ENCODE assay signal across 1 cellular context in genomic region chr5:73565166-73565968, GRCh38.
TF ChIP-seq lines count a peak whose summit lies in the region.

ANKRA2 (minus strand) TSS chr5:73565639; CDS start chr5:73562881, 2,758 bp downstream.
UTP15 (plus strand) TSS chr5:73565743; CDS start chr5:73567345, 1,602 bp downstream.

TF ChIP-seq in HepG2, 621 proteins besides CTCF, POLR2A, EP300 and RAD21 (continued from another document and continues in another):
- TF ChIP-seq, protein P1, sequence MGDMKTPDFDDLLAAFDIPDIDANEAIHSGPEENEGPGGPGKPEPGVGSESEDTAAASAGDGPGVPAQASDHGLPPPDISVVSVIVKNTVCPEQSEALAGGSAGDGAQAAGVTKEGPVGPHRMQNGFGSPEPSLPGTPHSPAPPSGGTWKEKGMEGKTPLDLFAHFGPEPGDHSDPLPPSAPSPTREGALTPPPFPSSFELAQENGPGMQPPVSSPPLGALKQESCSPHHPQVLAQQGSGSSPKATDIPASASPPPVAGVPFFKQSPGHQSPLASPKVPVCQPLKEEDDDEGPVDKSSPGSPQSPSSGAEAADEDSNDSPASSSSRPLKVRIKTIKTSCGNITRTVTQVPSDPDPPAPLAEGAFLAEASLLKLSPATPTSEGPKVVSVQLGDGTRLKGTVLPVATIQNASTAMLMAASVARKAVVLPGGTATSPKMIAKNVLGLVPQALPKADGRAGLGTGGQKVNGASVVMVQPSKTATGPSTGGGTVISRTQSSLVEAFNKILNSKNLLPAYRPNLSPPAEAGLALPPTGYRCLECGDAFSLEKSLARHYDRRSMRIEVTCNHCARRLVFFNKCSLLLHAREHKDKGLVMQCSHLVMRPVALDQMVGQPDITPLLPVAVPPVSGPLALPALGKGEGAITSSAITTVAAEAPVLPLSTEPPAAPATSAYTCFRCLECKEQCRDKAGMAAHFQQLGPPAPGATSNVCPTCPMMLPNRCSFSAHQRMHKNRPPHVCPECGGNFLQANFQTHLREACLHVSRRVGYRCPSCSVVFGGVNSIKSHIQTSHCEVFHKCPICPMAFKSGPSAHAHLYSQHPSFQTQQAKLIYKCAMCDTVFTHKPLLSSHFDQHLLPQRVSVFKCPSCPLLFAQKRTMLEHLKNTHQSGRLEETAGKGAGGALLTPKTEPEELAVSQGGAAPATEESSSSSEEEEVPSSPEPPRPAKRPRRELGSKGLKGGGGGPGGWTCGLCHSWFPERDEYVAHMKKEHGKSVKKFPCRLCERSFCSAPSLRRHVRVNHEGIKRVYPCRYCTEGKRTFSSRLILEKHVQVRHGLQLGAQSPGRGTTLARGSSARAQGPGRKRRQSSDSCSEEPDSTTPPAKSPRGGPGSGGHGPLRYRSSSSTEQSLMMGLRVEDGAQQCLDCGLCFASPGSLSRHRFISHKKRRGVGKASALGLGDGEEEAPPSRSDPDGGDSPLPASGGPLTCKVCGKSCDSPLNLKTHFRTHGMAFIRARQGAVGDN (CRISPR knock-in tag; IDR thresholded peaks at IDR 0.05): peak; percentile 89
- TF ChIP-seq ARID2 (CRISPR knock-in tag; IDR thresholded peaks at IDR 0.05; ENCODE audit: borderline replicate concordance) (no peak), ZNF749 (CRISPR knock-in tag; IDR thresholded peaks at IDR 0.05; ENCODE audit: borderline replicate concordance) (peak; percentile 48; the same call in 1 of the 2 replicates), ZNF530 (CRISPR knock-in tag; IDR thresholded peaks at IDR 0.05; ENCODE audit: low read depth) (no peak), SP5 (CRISPR knock-in tag; IDR thresholded peaks at IDR 0.05; ENCODE audit: borderline replicate concordance, low read depth) (peak; percentile 77), MTA1 (CRISPR knock-in tag; IDR thresholded peaks at IDR 0.05; ENCODE audit: borderline replicate concordance) (peak; percentile 43; the same call in 1 of the 2 replicates), HDAC2 (CRISPR knock-in tag; IDR thresholded peaks at IDR 0.05) (peak; percentile 68; the same call in 1 of the 2 replicates), TBL1XR1 (IDR thresholded peaks at IDR 0.05; ENCODE audit: borderline replicate concordance, low read length, partially characterized antibody) (peak; percentile 23), THAP11 (CRISPR knock-in tag; IDR thresholded peaks at IDR 0.05) (peak; percentile 89), ZMYM3 (CRISPR knock-in tag; IDR thresholded peaks at IDR 0.05) (no peak), ZNF607 (CRISPR knock-in tag; IDR thresholded peaks at IDR 0.05; ENCODE audit: borderline replicate concordance) (peak; percentile 89), IKZF1 (IDR thresholded peaks at IDR 0.05) (no peak), ZNF589 (CRISPR knock-in tag; conservative IDR thresholded peaks at IDR 0.05) (no peak), XRCC5 (optimal IDR thresholded peaks at IDR 0.05; ENCODE audit: low read length) (no peak), ZBTB2 (CRISPR knock-in tag; IDR thresholded peaks at IDR 0.05; ENCODE audit: low read depth) (no peak), ZNF282 (IDR thresholded peaks at IDR 0.05; ENCODE audit: partially characterized antibody) (no peak), ZNF317 (CRISPR knock-in tag; IDR thresholded peaks at IDR 0.05) (peak; percentile 58; the same call in 1 of the 2 replicates), HBP1 (CRISPR knock-in tag; IDR thresholded peaks at IDR 0.05; ENCODE audit: low read depth) (0 out of 2 replicates have a peak, but pooled peaks have one; percentile 54), CREM (IDR thresholded peaks at IDR 0.05) (peak; percentile 98), CREM (CRISPR knock-in tag; IDR thresholded peaks at IDR 0.05) (peak; percentile 78), ISX (CRISPR knock-in tag; conservative IDR thresholded peaks at IDR 0.05) (0 out of 2 replicates have a peak, but pooled peaks have one; percentile 17), KLF16 (CRISPR knock-in tag; IDR thresholded peaks at IDR 0.05) (peak in 1 of 2 experiments; percentile 33; a peak in 1 of 4 replicates), ZNF564 (CRISPR knock-in tag; IDR thresholded peaks at IDR 0.05) (0 out of 2 replicates have a peak, but pooled peaks have one; percentile 69), MYC (CRISPR knock-in tag; IDR thresholded peaks at IDR 0.05; ENCODE audit: borderline replicate concordance) (peak; percentile 90), BRF2 (CRISPR knock-in tag; IDR thresholded peaks at IDR 0.05) (no peak), ZNF766 (CRISPR knock-in tag; IDR thresholded peaks at IDR 0.05; ENCODE audit: borderline replicate concordance) (peak; percentile 43; the same call in 1 of the 2 replicates), GABPB1 (CRISPR knock-in tag; IDR thresholded peaks at IDR 0.05) (peak; percentile 95), MXD1 (CRISPR knock-in tag; IDR thresholded peaks at IDR 0.05) (peak; percentile 97; the same call in 1 of the 2 replicates), POGZ (CRISPR knock-in tag; IDR thresholded peaks at IDR 0.05) (peak; percentile 87), ASH2L (IDR thresholded peaks at IDR 0.05; ENCODE audit: insufficient read length, low read depth, low read length) (peak; percentile 98)
- TF ChIP-seq, protein P2, sequence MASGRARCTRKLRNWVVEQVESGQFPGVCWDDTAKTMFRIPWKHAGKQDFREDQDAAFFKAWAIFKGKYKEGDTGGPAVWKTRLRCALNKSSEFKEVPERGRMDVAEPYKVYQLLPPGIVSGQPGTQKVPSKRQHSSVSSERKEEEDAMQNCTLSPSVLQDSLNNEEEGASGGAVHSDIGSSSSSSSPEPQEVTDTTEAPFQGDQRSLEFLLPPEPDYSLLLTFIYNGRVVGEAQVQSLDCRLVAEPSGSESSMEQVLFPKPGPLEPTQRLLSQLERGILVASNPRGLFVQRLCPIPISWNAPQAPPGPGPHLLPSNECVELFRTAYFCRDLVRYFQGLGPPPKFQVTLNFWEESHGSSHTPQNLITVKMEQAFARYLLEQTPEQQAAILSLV (CRISPR knock-in tag; IDR thresholded peaks at IDR 0.05; ENCODE audit: borderline replicate concordance): peak; percentile 63; the same call in 1 of the 2 replicates
- TF ChIP-seq, protein P3, sequence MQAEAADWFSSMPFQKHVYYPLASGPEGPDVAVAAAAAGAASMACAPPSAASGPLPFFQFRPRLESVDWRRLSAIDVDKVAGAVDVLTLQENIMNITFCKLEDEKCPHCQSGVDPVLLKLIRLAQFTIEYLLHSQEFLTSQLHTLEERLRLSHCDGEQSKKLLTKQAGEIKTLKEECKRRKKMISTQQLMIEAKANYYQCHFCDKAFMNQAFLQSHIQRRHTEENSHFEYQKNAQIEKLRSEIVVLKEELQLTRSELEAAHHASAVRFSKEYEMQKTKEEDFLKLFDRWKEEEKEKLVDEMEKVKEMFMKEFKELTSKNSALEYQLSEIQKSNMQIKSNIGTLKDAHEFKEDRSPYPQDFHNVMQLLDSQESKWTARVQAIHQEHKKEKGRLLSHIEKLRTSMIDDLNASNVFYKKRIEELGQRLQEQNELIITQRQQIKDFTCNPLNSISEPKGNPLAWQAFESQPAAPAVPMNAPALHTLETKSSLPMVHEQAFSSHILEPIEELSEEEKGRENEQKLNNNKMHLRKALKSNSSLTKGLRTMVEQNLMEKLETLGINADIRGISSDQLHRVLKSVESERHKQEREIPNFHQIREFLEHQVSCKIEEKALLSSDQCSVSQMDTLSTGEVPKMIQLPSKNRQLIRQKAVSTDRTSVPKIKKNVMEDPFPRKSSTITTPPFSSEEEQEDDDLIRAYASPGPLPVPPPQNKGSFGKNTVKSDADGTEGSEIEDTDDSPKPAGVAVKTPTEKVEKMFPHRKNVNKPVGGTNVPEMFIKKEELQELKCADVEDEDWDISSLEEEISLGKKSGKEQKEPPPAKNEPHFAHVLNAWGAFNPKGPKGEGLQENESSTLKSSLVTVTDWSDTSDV (CRISPR knock-in tag; IDR thresholded peaks at IDR 0.05): no peak
- TF ChIP-seq, protein P4, sequence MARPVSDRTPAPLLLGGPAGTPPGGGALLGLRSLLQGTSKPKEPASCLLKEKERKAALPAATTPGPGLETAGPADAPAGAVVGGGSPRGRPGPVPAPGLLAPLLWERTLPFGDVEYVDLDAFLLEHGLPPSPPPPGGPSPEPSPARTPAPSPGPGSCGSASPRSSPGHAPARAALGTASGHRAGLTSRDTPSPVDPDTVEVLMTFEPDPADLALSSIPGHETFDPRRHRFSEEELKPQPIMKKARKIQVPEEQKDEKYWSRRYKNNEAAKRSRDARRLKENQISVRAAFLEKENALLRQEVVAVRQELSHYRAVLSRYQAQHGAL (CRISPR knock-in tag; IDR thresholded peaks at IDR 0.05; ENCODE audit: not compliant biosample characterization): no peak
- TF ChIP-seq, protein P5, sequence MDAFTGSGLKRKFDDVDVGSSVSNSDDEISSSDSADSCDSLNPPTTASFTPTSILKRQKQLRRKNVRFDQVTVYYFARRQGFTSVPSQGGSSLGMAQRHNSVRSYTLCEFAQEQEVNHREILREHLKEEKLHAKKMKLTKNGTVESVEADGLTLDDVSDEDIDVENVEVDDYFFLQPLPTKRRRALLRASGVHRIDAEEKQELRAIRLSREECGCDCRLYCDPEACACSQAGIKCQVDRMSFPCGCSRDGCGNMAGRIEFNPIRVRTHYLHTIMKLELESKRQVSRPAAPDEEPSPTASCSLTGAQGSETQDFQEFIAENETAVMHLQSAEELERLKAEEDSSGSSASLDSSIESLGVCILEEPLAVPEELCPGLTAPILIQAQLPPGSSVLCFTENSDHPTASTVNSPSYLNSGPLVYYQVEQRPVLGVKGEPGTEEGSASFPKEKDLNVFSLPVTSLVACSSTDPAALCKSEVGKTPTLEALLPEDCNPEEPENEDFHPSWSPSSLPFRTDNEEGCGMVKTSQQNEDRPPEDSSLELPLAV (CRISPR knock-in tag; conservative IDR thresholded peaks at IDR 0.05; ENCODE audit: low read depth): no peak
- TF ChIP-seq, protein P6, sequence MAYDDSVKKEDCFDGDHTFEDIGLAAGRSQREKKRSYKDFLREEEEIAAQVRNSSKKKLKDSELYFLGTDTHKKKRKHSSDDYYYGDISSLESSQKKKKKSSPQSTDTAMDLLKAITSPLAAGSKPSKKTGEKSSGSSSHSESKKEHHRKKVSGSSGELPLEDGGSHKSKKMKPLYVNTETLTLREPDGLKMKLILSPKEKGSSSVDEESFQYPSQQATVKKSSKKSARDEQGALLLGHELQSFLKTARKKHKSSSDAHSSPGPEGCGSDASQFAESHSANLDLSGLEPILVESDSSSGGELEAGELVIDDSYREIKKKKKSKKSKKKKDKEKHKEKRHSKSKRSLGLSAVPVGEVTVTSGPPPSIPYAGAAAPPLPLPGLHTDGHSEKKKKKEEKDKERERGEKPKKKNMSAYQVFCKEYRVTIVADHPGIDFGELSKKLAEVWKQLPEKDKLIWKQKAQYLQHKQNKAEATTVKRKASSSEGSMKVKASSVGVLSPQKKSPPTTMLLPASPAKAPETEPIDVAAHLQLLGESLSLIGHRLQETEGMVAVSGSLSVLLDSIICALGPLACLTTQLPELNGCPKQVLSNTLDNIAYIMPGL (CRISPR knock-in tag; IDR thresholded peaks at IDR 0.05; ENCODE audit: borderline replicate concordance in 1 of 2, low read depth in 1 of 2): peak; percentile 53 to 59; a peak in 2 of 4 replicates
- TF ChIP-seq, protein P7, sequence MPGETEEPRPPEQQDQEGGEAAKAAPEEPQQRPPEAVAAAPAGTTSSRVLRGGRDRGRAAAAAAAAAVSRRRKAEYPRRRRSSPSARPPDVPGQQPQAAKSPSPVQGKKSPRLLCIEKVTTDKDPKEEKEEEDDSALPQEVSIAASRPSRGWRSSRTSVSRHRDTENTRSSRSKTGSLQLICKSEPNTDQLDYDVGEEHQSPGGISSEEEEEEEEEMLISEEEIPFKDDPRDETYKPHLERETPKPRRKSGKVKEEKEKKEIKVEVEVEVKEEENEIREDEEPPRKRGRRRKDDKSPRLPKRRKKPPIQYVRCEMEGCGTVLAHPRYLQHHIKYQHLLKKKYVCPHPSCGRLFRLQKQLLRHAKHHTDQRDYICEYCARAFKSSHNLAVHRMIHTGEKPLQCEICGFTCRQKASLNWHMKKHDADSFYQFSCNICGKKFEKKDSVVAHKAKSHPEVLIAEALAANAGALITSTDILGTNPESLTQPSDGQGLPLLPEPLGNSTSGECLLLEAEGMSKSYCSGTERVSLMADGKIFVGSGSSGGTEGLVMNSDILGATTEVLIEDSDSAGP (CRISPR knock-in tag; IDR thresholded peaks at IDR 0.05; ENCODE audit: borderline replicate concordance): peak; percentile 83
